In genomic region chr1:219296916-219297315, GRCh38 we compare ENCODE assay signal across 25 cellular contexts.
A peak's percentile ranks its signal among the peaks of the same experiment; 100 is the strongest.
DNase-seq lines count a peak whose midpoint lies in the region; ATAC-seq and TF ChIP-seq lines count a peak whose summit lies in the region.
"Had no signal": no experiment of that assay in that cellular context is flagged by ENCODE, and none has a peak within 500 bp of the region (broad histone marks: within the 10 kb centered on the region; RNA-seq: fewer than 3 reads in every experiment).

No MANE protein-coding gene starts in this region.

- no peak for TF ChIP-seq CTCF in AG04450 (IDR thresholded peaks at IDR 0.05; ENCODE audit: low read depth, low read length)
- no peak for TF ChIP-seq CTCF in VCaP (conservative IDR thresholded peaks at IDR 0.05)

- H3K27me3 Mint-ChIP-seq in stimulated activated naive CD8-positive, alpha-beta T cell treated with anti-CD3 and anti-CD28 coated beads, Interleukin-15, amount 100 ng/mL, for 72 hours: no peaks in the 10 kb centered on the region
- H3K27me3 Mint-ChIP-seq: activated naive CD8-positive, alpha-beta T cell treated with anti-CD3 and anti-CD28 coated beads, Interleukin-2, amount 50 U/mL, for 24 hours had no signal

- H3K9me3 Mint-ChIP-seq in stimulated activated naive CD8-positive, alpha-beta T cell treated with anti-CD3 and anti-CD28 coated beads, Interleukin-15, amount 100 ng/mL, for 72 hours: no peaks in the 10 kb centered on the region
- H3K9me3 Mint-ChIP-seq: activated naive CD8-positive, alpha-beta T cell treated with anti-CD3 and anti-CD28 coated beads, Interleukin-2, amount 50 U/mL, for 24 hours; neural progenitor cell had no signal

- H3K36me3 ChIP-seq in rectal smooth muscle tissue (ENCODE audit: control insufficient read depth, insufficient read depth, low read length): no peaks in the 10 kb centered on the region
- H3K36me3 ChIP-seq: heart left ventricle, lower lobe of right lung, neural progenitor cell had no signal

- no peak overlapping the region for H3K4me3 ChIP-seq in AG04450 (ENCODE audit: low read depth, low read length)
- no peak overlapping the region for H3K4me3 ChIP-seq in rectal smooth muscle tissue (ENCODE audit: low read length)
- H3K4me3 ChIP-seq: A549, heart left ventricle, lower lobe of right lung, neural progenitor cell had no signal

- POLR2A ChIA-PET in AG04450 (lab: Yijun Ruan, JAX): no interaction called here

- peaks cover 19% of the 10 kb centered on the region for H3K4me1 ChIP-seq in rectal smooth muscle tissue (ENCODE audit: control insufficient read depth, insufficient read depth, low read length)
- H3K4me1 ChIP-seq: lower lobe of right lung, neural progenitor cell had no signal

- no peaks in the 10 kb centered on the region for H3K9me3 ChIP-seq in AG04450 (ENCODE audit: control insufficient read depth, insufficient read depth, low read length)
- H3K9me3 ChIP-seq: A549, heart left ventricle, lower lobe of right lung had no signal

- no peak overlapping the region for H3K4me3 Mint-ChIP-seq in stimulated activated naive CD8-positive, alpha-beta T cell treated with anti-CD3 and anti-CD28 coated beads, Interleukin-15, amount 100 ng/mL, for 72 hours
- H3K4me3 Mint-ChIP-seq: activated CD8-positive, alpha-beta T cell treated with anti-CD3 and anti-CD28 coated beads, Interleukin-2, amount 10 ng/mL, durations not matched to agents 7 days and 5 days; activated naive CD8-positive, alpha-beta T cell treated with anti-CD3 and anti-CD28 coated beads, Interleukin-2, amount 50 U/mL, for 24 hours; neural progenitor cell had no signal

- peak overlapping the region; percentile 48 for H3K27ac ChIP-seq in AG04450 (ENCODE audit: low read depth, low read length)
- H3K27ac ChIP-seq in VCaP: peak overlapping the region; percentile 50
- peak overlapping the region; percentile 79 for H3K27ac ChIP-seq in rectal smooth muscle tissue (ENCODE audit: low read depth, low read length)
- H3K27ac ChIP-seq: epithelial cell of prostate, lower lobe of right lung, neural progenitor cell had no signal

- CTCF ChIA-PET in AG04450 (lab: Charles Lee): interaction anchor here (1.5 kb wide), 1 partner anchor 12 kb away, joined by 3 read pairs; no protein-coding TSS in a partner anchor

- no peak overlapping the region for H3K9ac ChIP-seq in rectal smooth muscle tissue (ENCODE audit: low read length)
- H3K9ac ChIP-seq: neural progenitor cell had no signal

- no peaks in the 10 kb centered on the region for H3K4me1 Mint-ChIP-seq in stimulated activated naive CD8-positive, alpha-beta T cell treated with anti-CD3 and anti-CD28 coated beads, Interleukin-15, amount 100 ng/mL, for 72 hours
- H3K4me1 Mint-ChIP-seq: activated naive CD8-positive, alpha-beta T cell treated with anti-CD3 and anti-CD28 coated beads, Interleukin-2, amount 50 U/mL, for 24 hours; neural progenitor cell had no signal

- no peak for ATAC-seq in stimulated activated naive CD8-positive, alpha-beta T cell treated with anti-CD3 and anti-CD28 coated beads, Interleukin-15, amount 100 ng/mL, for 72 hours
- ATAC-seq: A549; activated CD8-positive, alpha-beta T cell treated with anti-CD3 and anti-CD28 coated beads, Interleukin-2, amount 10 ng/mL, durations not matched to agents 7 days and 5 days; activated naive CD8-positive, alpha-beta T cell treated with anti-CD3 and anti-CD28 coated beads, Interleukin-2, amount 50 U/mL, for 24 hours; heart left ventricle; lower lobe of right lung had no signal

- H3K27me3 ChIP-seq in AG04450 (ENCODE audit: control insufficient read depth, insufficient read depth, low read length): no peaks in the 10 kb centered on the region
- H3K27me3 ChIP-seq in rectal smooth muscle tissue (ENCODE audit: control insufficient read depth, insufficient read depth, low read length): no peaks in the 10 kb centered on the region
- H3K27me3 ChIP-seq: heart left ventricle, neural progenitor cell had no signal

- no peak for DNase-seq in AG04450 (ENCODE audit: low read depth, low spot score)
- DNase-seq in fibroblast of peridontal ligament (ENCODE audit: extremely low read depth): peak; percentile 21
- no peak for DNase-seq in activated CD4-positive, alpha-beta T cell treated with anti-CD3 and anti-CD28 coated beads for 1 hour
- no peak for DNase-seq in stimulated activated naive CD8-positive, alpha-beta T cell treated with anti-CD3 and anti-CD28 coated beads, Interleukin-15, amount 100 ng/mL, for 72 hours
- DNase-seq in stimulated activated CD4-positive, alpha-beta T cell treated with anti-CD3 and anti-CD28 coated beads, Interleukin-1b, Interleukin-23, amount 100 ng/mL, for 48 hours: no peak
- DNase-seq in NCI-H748 (lab: John Stamatoyannopoulos, UW; ENCODE audit: unreplicated experiment): no peak
- DNase-seq: activated CD8-positive, alpha-beta T cell treated with anti-CD3 and anti-CD28 coated beads, Interleukin-2, amount 10 ng/mL, durations not matched to agents 7 days and 5 days; activated effector memory CD4-positive, alpha-beta T cell treated with anti-CD3 and anti-CD28 coated beads, Interleukin-2, amount 50 U/mL, for 16 hours; activated naive CD8-positive, alpha-beta T cell treated with anti-CD3 and anti-CD28 coated beads, Interleukin-2, amount 50 U/mL, for 24 hours; DMS53; effector CD4-positive, alpha-beta T cell; foreskin fibroblast; heart left ventricle; lower lobe of right lung; NCI-H2081 treated with DMSO at 0.1 percent for 48 hours; OCI-M1; posterior cingulate gyrus; stimulated activated CD4-positive, alpha-beta T cell treated with anti-CD3 and anti-CD28 coated beads, Interleukin-15, amount 100 ng/mL, for 24 hours; stimulated activated naive CD4-positive, alpha-beta T cell; T-helper 2 cell had no signal

- no peak overlapping the region for H3K27ac Mint-ChIP-seq in stimulated activated naive CD8-positive, alpha-beta T cell treated with anti-CD3 and anti-CD28 coated beads, Interleukin-15, amount 100 ng/mL, for 72 hours
- H3K27ac Mint-ChIP-seq: activated CD8-positive, alpha-beta T cell treated with anti-CD3 and anti-CD28 coated beads, Interleukin-2, amount 10 ng/mL, durations not matched to agents 7 days and 5 days; activated naive CD8-positive, alpha-beta T cell treated with anti-CD3 and anti-CD28 coated beads, Interleukin-2, amount 50 U/mL, for 24 hours; neural progenitor cell had no signal
